Comparison of ENCODE assay signal across 15 cellular contexts in genomic region chr2:230949966-230950832, GRCh38. TPM values are rescaled to one million over a fixed set of nuclear protein-coding genes. Genes with fewer than 3 reads are reported as not detected.
DNase-seq lines count a peak whose midpoint lies in the region; ATAC-seq lines count a peak whose summit lies in the region.
"Had no signal": no experiment of that assay in that cellular context is flagged by ENCODE, and none has a peak within 500 bp of the region (broad histone marks: within the 10 kb centered on the region; RNA-seq: fewer than 3 reads in every experiment).

No MANE protein-coding gene starts in this region.

- DNase-seq in activated CD8-positive, alpha-beta memory T cell treated with anti-CD3 and anti-CD28 coated beads, Interleukin-2, amount 10 ng/mL, durations not matched to agents 7 days and 5 days: no peak
- no peak for DNase-seq in activated CD8-positive, alpha-beta memory T cell treated with anti-CD3 and anti-CD28 coated beads, Interleukin-2, amount 50 U/mL, for 4 hours
- DNase-seq in DMS79 (lab: John Stamatoyannopoulos, UW) (no peak), hepatic stellate cell (ENCODE audit: low spot score) (no peak), NCI-H510A treated with DMSO at 0.1 percent for 48 hours (lab: John Stamatoyannopoulos, UW) (no peak)
- DNase-seq: anterior cingulate cortex, kidney, NCI-H1105, nucleus accumbens, OCI-M1, WERI-Rb-1 had no signal

- no peaks in the 10 kb centered on the region for H3K9me3 Mint-ChIP-seq in activated CD8-positive, alpha-beta memory T cell treated with anti-CD3 and anti-CD28 coated beads, Interleukin-2, amount 10 ng/mL, durations not matched to agents 7 days and 5 days (ENCODE audit: low read depth)
- H3K9me3 Mint-ChIP-seq in dendritic cell treated with granulocyte-macrophage colony-stimulating factor and Interleukin-4, amounts not matched to agents 40 ng/mL and 50 ng/mL, for 4 days: peaks cover 5% of the 10 kb centered on the region

- intact Hi-C loops in dendritic cell treated with granulocyte-macrophage colony-stimulating factor and Interleukin-4, amounts not matched to agents 40 ng/mL and 50 ng/mL, for 4 days (cut with micrococcal nuclease): loop anchor here (5.0 kb wide), 1 partner anchor 37 kb away; no protein-coding TSS in a partner anchor

- peaks cover 27% of the 10 kb centered on the region for H3K36me3 Mint-ChIP-seq in activated CD8-positive, alpha-beta memory T cell treated with anti-CD3 and anti-CD28 coated beads, Interleukin-2, amount 10 ng/mL, durations not matched to agents 7 days and 5 days
- H3K36me3 Mint-ChIP-seq in dendritic cell treated with granulocyte-macrophage colony-stimulating factor and Interleukin-4, amounts not matched to agents 40 ng/mL and 50 ng/mL, for 4 days (ENCODE audit: low read depth): peaks cover 8% of the 10 kb centered on the region

- peak; percentile 25 for ATAC-seq in activated CD8-positive, alpha-beta memory T cell treated with anti-CD3 and anti-CD28 coated beads, Interleukin-2, amount 10 ng/mL, durations not matched to agents 7 days and 5 days
- peak; percentile 41 for ATAC-seq in GM21367 (IDR thresholded peaks at IDR 0.05; ENCODE audit: unreplicated experiment)
- ATAC-seq in HG03066 (IDR thresholded peaks at IDR 0.05; ENCODE audit: low read depth, unreplicated experiment): peak; percentile 51

- H3K4me3 Mint-ChIP-seq in activated CD8-positive, alpha-beta memory T cell treated with anti-CD3 and anti-CD28 coated beads, Interleukin-2, amount 10 ng/mL, durations not matched to agents 7 days and 5 days: peak overlapping the region; percentile 31
- no peak overlapping the region for H3K4me3 Mint-ChIP-seq in dendritic cell treated with granulocyte-macrophage colony-stimulating factor and Interleukin-4, amounts not matched to agents 40 ng/mL and 50 ng/mL, for 4 days

- H3K27ac Mint-ChIP-seq in activated CD8-positive, alpha-beta memory T cell treated with anti-CD3 and anti-CD28 coated beads, Interleukin-2, amount 10 ng/mL, durations not matched to agents 7 days and 5 days: peak overlapping the region; percentile 83
- peak overlapping the region; percentile 4 for H3K27ac Mint-ChIP-seq in dendritic cell treated with granulocyte-macrophage colony-stimulating factor and Interleukin-4, amounts not matched to agents 40 ng/mL and 50 ng/mL, for 4 days

- H3K27me3 Mint-ChIP-seq in activated CD8-positive, alpha-beta memory T cell treated with anti-CD3 and anti-CD28 coated beads, Interleukin-2, amount 10 ng/mL, durations not matched to agents 7 days and 5 days: peaks cover 33% of the 10 kb centered on the region
- peaks cover 8% of the 10 kb centered on the region for H3K27me3 Mint-ChIP-seq in dendritic cell treated with granulocyte-macrophage colony-stimulating factor and Interleukin-4, amounts not matched to agents 40 ng/mL and 50 ng/mL, for 4 days

- CTCF ChIA-PET in activated CD8-positive, alpha-beta memory T cell treated with anti-CD3 and anti-CD28 coated beads, Interleukin-2, amount 10 ng/mL, durations not matched to agents 7 days and 5 days (lab: Charles Lee): interaction anchor here (1.5 to 4.7 kb wide), 2 partner anchors 34 to 103 kb away, joined by 3 to 17 read pairs; no protein-coding TSS in a partner anchor

- peaks cover 85% of the 10 kb centered on the region for H3K4me1 Mint-ChIP-seq in activated CD8-positive, alpha-beta memory T cell treated with anti-CD3 and anti-CD28 coated beads, Interleukin-2, amount 10 ng/mL, durations not matched to agents 7 days and 5 days
- peaks cover 65% of the 10 kb centered on the region for H3K4me1 Mint-ChIP-seq in dendritic cell treated with granulocyte-macrophage colony-stimulating factor and Interleukin-4, amounts not matched to agents 40 ng/mL and 50 ng/mL, for 4 days (ENCODE audit: low read depth)

RNA-seq across cellular contexts. Expression of gene GPR55, which starts 25.2 kb away (rescaled TPM):
- 10 to 100 TPM; 42.1 to 58.8 TPM for total RNA-seq in activated CD8-positive, alpha-beta memory T cell treated with anti-CD3 and anti-CD28 coated beads, Interleukin-2, amount 10 ng/mL, durations not matched to agents 7 days and 5 days
- total RNA-seq: epithelial cell of proximal tubule had no signal

RNA-seq across cellular contexts. Expression of gene SPATA3, which starts 45.7 kb away (rescaled TPM):
- total RNA-seq in activated CD8-positive, alpha-beta memory T cell treated with anti-CD3 and anti-CD28 coated beads, Interleukin-2, amount 10 ng/mL, durations not matched to agents 7 days and 5 days: 1 to 10 TPM in 1 of 2 experiments, under 1 TPM in 1; 0.44 to 1.2 TPM
- total RNA-seq: epithelial cell of proximal tubule, kidney had no signal
